ENCODE assay signal across 24 cellular contexts in genomic region chr11:105230586-105230985, GRCh38.
DNase-seq lines count a peak whose midpoint lies in the region; ATAC-seq and TF ChIP-seq lines count a peak whose summit lies in the region.
"Had no signal": no experiment of that assay in that cellular context is flagged by ENCODE, and none has a peak within 500 bp of the region (broad histone marks: within the 10 kb centered on the region; RNA-seq: fewer than 3 reads in every experiment).

No MANE protein-coding gene starts in this region.

- H3K27ac ChIP-seq in Panc1 (ENCODE audit: low read length) (no peak overlapping the region), esophagus muscularis mucosa (replicated peaks in 1 of 4) (no peak overlapping the region)
- H3K27ac ChIP-seq: HL-60, parathyroid adenoma had no signal

- H3K27me3 ChIP-seq in Panc1 (ENCODE audit: control insufficient read depth, insufficient read depth, low read length): no peaks in the 10 kb centered on the region
- no peaks in the 10 kb centered on the region for H3K27me3 ChIP-seq in esophagus muscularis mucosa

- DNase-seq in activated CD4-positive, CD25-positive, alpha-beta regulatory T cell treated with anti-CD3 and anti-CD28 coated beads, Interleukin-2, amount 50 U/mL, for 72 hours: no peak
- no peak for DNase-seq in Panc1 (ENCODE audit: low read depth, low spot score)
- peak; percentile 52 for DNase-seq in renal cortical epithelial cell (ENCODE audit: low read depth)
- DNase-seq in AML-193 (lab: John Stamatoyannopoulos, UW): no peak
- no peak for DNase-seq in esophagus muscularis mucosa (ENCODE audit: extremely low spot score)
- DNase-seq: activated CD8-positive, alpha-beta T cell treated with anti-CD3 and anti-CD28 coated beads for 36 hours; activated naive CD8-positive, alpha-beta T cell treated with anti-CD3 and anti-CD28 coated beads for 36 hours; CD8-positive, alpha-beta T cell; Kasumi-1; kidney glomerular epithelial cell; NCI-H1092; NCI-H1694 treated with DMSO at 0.1 percent for 48 hours; NCI-H2171; NCI-H524; stimulated activated CD4-positive, alpha-beta T cell treated with anti-CD3 and anti-CD28 coated beads, Interleukin-4, amount 100 ng/mL, for 24 hours; trophoblast cell had no signal

- intact Hi-C loops in Panc1 (cut with micrococcal nuclease; ENCODE audit: unreplicated experiment) (no loop called here), esophagus muscularis mucosa (cut with DNase I) (no loop called here)

- TF ChIP-seq EP300 in esophagus muscularis mucosa (IDR thresholded peaks at IDR 0.05): no peak

- CTCF ChIA-PET in Panc1 (lab: Charles Lee): no interaction called here

- ATAC-seq in activated CD4-positive, CD25-positive, alpha-beta regulatory T cell treated with anti-CD3 and anti-CD28 coated beads, Interleukin-2, amount 50 U/mL, for 24 hours: peak; percentile 30 to 32
- ATAC-seq in Panc1 (peak; percentile 56; the same call in 1 of the 2 replicates), esophagus mucosa (peak; percentile 59), GM21390 (IDR thresholded peaks at IDR 0.05; ENCODE audit: unreplicated experiment) (no peak)
- ATAC-seq: activated CD8-positive, alpha-beta T cell treated with anti-CD3 and anti-CD28 coated beads for 36 hours; CD8-positive, alpha-beta T cell; HepG2; stimulated activated effector memory CD8-positive, alpha-beta T cell treated with anti-CD3 and anti-CD28 coated beads, Interleukin-12 subunit alpha, Interleukin-12 subunit beta, amount 100 ng/mL, for 72 hours had no signal

- peaks cover 4% of the 10 kb centered on the region for H3K4me1 ChIP-seq in Panc1 (ENCODE audit: control insufficient read depth, insufficient read depth, low read length)
- H3K4me1 ChIP-seq in esophagus muscularis mucosa: no peaks in the 10 kb centered on the region
- H3K4me1 ChIP-seq: parathyroid adenoma had no signal

- TF ChIP-seq POLR2A in esophagus muscularis mucosa (IDR thresholded peaks at IDR 0.05; ENCODE audit: low read depth): no peak

- no TSS peak for BruUV-seq in Panc1 (replicated peaks; lab: Mats Ljungman, UMichigan)

- no peaks in the 10 kb centered on the region for H3K36me3 ChIP-seq in Panc1 (ENCODE audit: control insufficient read depth, insufficient read depth, low read length)
- no peaks in the 10 kb centered on the region for H3K36me3 ChIP-seq in esophagus muscularis mucosa

- 14% methylated on average over 1 of the region's 1 CpG for WGBS in esophagus muscularis mucosa

- TF ChIP-seq CTCF in Panc1 (IDR thresholded peaks at IDR 0.05): no peak
- TF ChIP-seq CTCF in esophagus muscularis mucosa (IDR thresholded peaks at IDR 0.05): no peak

- H3K4me3 ChIP-seq in Panc1 (ENCODE audit: low read depth in 2 of 2, low read length in 2 of 2) (no peak overlapping the region), esophagus muscularis mucosa (no peak overlapping the region)
- H3K4me3 ChIP-seq: lung had no signal

- H3K9me3 ChIP-seq in Panc1 (ENCODE audit: control insufficient read depth, insufficient read depth, low read depth, low read length) (no peaks in the 10 kb centered on the region), esophagus muscularis mucosa (no peaks in the 10 kb centered on the region)

- POLR2A ChIA-PET in Panc1 (lab: Charles Lee): no interaction called here

- in situ Hi-C loops in Panc1 (cut with HindIII; ENCODE audit: low pct_unique_long_range_greater_than_20kb, low sequenced_read_pairs): no loop called here
